Comparison of ENCODE assay signal across 10 cellular contexts in the genomic region with DNA sequence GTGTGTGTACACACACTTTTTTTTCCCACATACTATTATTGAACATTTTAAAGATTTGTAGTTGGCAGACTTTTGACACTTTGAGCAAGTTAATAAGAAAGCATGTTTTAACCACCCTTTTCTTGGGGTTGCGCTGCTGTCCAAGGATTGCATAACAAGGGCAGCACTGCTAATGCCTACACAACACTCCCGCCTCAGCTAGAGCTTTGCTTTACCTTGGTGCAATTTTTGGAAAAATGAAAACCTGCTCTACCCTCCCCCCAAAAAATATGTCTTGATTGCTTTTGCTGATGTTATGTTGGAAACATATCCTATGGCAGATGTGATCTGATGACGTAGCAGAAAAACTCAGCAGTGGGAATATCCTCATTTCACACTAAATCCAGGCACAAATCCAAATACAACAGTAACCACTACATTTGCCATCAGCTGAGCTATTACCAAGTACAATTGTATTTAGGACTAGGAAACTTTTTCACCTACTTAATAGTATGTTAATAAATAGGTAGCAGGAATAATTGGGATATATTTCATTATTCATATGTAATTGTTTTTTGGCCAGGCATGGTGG. TPM values are rescaled to one million over a fixed set of nuclear protein-coding genes. Genes with fewer than 3 reads are reported as not detected.
DNase-seq lines count a peak whose midpoint lies in the region; ATAC-seq and TF ChIP-seq lines count a peak whose summit lies in the region.
"Had no signal": no experiment of that assay in that cellular context is flagged by ENCODE, and none has a peak within 500 bp of the region (broad histone marks: within the 10 kb centered on the region; RNA-seq: fewer than 3 reads in every experiment).

No MANE protein-coding gene starts in this region.

- 44% methylated on average over 3 of the region's 3 CpGs for WGBS in mammary epithelial cell (ENCODE audit: low coverage, missing lambda C conversion rate)
- WGBS in testis, 2 donors = 32 to 35% methylated on average over 3 of the region's 3 CpGs

- H3F3A ChIP-seq in GM23338 (replicated peaks; ENCODE audit: low read depth) = no peaks in the 10 kb centered on the region

- H3K27ac Mint-ChIP-seq in activated naive CD4-positive, alpha-beta T cell treated with anti-CD3 and anti-CD28 coated beads, Interleukin-2, amount 10 ng/mL, durations not matched to agents 7 days and 5 days = no peak overlapping the region
- no peak overlapping the region; the same call in 1 of the 2 replicates for H3K27ac Mint-ChIP-seq in GM23338
- H3K27ac Mint-ChIP-seq: activated naive CD8-positive, alpha-beta T cell had no signal

- H3K9me3 Mint-ChIP-seq in activated naive CD4-positive, alpha-beta T cell treated with anti-CD3 and anti-CD28 coated beads, Interleukin-2, amount 10 ng/mL, durations not matched to agents 7 days and 5 days = no peaks in the 10 kb centered on the region
- H3K9me3 Mint-ChIP-seq in GM23338 = no peaks in the 10 kb centered on the region
- H3K9me3 Mint-ChIP-seq: neural crest cell had no signal

- H3K27me3 ChIP-seq in mammary epithelial cell (ENCODE audit: insufficient read depth, low read length) (no peaks in the 10 kb centered on the region), testis (no peaks in the 10 kb centered on the region), GM23338 (ENCODE audit: insufficient read depth) (no peaks in the 10 kb centered on the region)

- dilution Hi-C loops in mammary epithelial cell (cut with HindIII; ENCODE audit: low sequenced_read_pairs) = no loop called here

- H3K27me3 Mint-ChIP-seq in activated naive CD4-positive, alpha-beta T cell treated with anti-CD3 and anti-CD28 coated beads, Interleukin-2, amount 10 ng/mL, durations not matched to agents 7 days and 5 days = no peaks in the 10 kb centered on the region
- H3K27me3 Mint-ChIP-seq in GM23338 (ENCODE audit: insufficient read depth, low read depth, poor library complexity) = no peaks in the 10 kb centered on the region
- H3K27me3 Mint-ChIP-seq: activated naive CD8-positive, alpha-beta T cell had no signal

- TF ChIP-seq CTCF in LNCaP clone FGC (IDR thresholded peaks at IDR 0.05; ENCODE audit: control insufficient read depth, extremely low read depth, insufficient read depth) (no peak), mammary epithelial cell (conservative IDR thresholded peaks at IDR 0.05 in 1 of 2, IDR thresholded peaks at IDR 0.05 in 1 of 2; ENCODE audit: extremely low read depth in 1 of 2, insufficient read depth in 1 of 2, low read depth in 1 of 2, low read length in 2 of 2) (no peak), testis (IDR thresholded peaks at IDR 0.05) (no peak), GM23338 (conservative IDR thresholded peaks at IDR 0.05; ENCODE audit: low read depth in 2 of 2) (no peak)

- CTCF ChIA-PET in mammary epithelial cell (lab: Charles Lee; ENCODE audit: low non-redundant PET) = no interaction called here
- CTCF ChIA-PET in activated naive CD4-positive, alpha-beta T cell treated with anti-CD3 and anti-CD28 coated beads, Interleukin-2, amount 10 ng/mL, durations not matched to agents 7 days and 5 days (lab: Charles Lee) = interaction anchor here (0.7 kb wide), 1 partner anchor 30 kb away, joined by 3 read pairs; no protein-coding TSS in a partner anchor

- H3K4me1 ChIP-seq in mammary epithelial cell (ENCODE audit: insufficient read depth, low read length) (no peaks in the 10 kb centered on the region), testis (peaks cover 25% of the 10 kb centered on the region), GM23338 (ENCODE audit: insufficient read depth) (no peaks in the 10 kb centered on the region)

- DNase-seq in LNCaP clone FGC (ENCODE audit: low read depth) (peak; percentile 56), mammary epithelial cell (peak; percentile 12), left lobe of liver (ENCODE audit: low spot score) (no peak), testis (no peak), GM23338 (ENCODE audit: low spot score) (no peak)
- no peak for DNase-seq in activated naive CD4-positive, alpha-beta T cell treated with anti-CD3 and anti-CD28 coated beads, Interleukin-2, amount 10 ng/mL, durations not matched to agents 7 days and 5 days
- DNase-seq in activated CD4-positive, CD25-positive, alpha-beta regulatory T cell (lab: John Stamatoyannopoulos, UW) = no peak

- H3K79me2 ChIP-seq in mammary epithelial cell (ENCODE audit: insufficient read depth, low read length) (peaks cover 96% of the 10 kb centered on the region), GM23338 (replicated peaks; ENCODE audit: insufficient read depth) (peaks cover 99% of the 10 kb centered on the region)

- peaks cover 2% of the 10 kb centered on the region for H3K4me1 Mint-ChIP-seq in activated naive CD4-positive, alpha-beta T cell treated with anti-CD3 and anti-CD28 coated beads, Interleukin-2, amount 10 ng/mL, durations not matched to agents 7 days and 5 days
- H3K4me1 Mint-ChIP-seq in GM23338 = peaks cover 3% of the 10 kb centered on the region; the same call in 2 of the 3 replicates

- BruUV-seq in mammary epithelial cell (replicated peaks; lab: Mats Ljungman, UMichigan) = no TSS peak

- peaks cover 5% of the 10 kb centered on the region for H3K36me3 Mint-ChIP-seq in activated naive CD4-positive, alpha-beta T cell treated with anti-CD3 and anti-CD28 coated beads, Interleukin-2, amount 10 ng/mL, durations not matched to agents 7 days and 5 days
- peaks cover 14% of the 10 kb centered on the region; the same call in 2 of the 3 replicates for H3K36me3 Mint-ChIP-seq in GM23338 (ENCODE audit: low read depth)

- in situ Hi-C loops in mammary epithelial cell (cut with MboI; ENCODE audit: low sequenced_read_pairs in 2 of 2) = no loop called here

- H3K4me2 ChIP-seq in mammary epithelial cell (ENCODE audit: insufficient read depth, low read depth, low read length) = no peak overlapping the region
- H3K4me2 ChIP-seq in GM23338 = no peak overlapping the region

- H3K4me3 Mint-ChIP-seq in activated naive CD4-positive, alpha-beta T cell treated with anti-CD3 and anti-CD28 coated beads, Interleukin-2, amount 10 ng/mL, durations not matched to agents 7 days and 5 days = no peak overlapping the region
- H3K4me3 Mint-ChIP-seq in GM23338 = no peak overlapping the region
- H3K4me3 Mint-ChIP-seq: activated naive CD8-positive, alpha-beta T cell; neural crest cell had no signal

- intact Hi-C loops in mammary epithelial cell (cut with micrococcal nuclease) (no loop called here), testis (cut with DNase I; ENCODE audit: low total_unique reads) (no loop called here)

- H3K4me3 ChIP-seq in LNCaP clone FGC (ENCODE audit: low read depth, low read length) (no peak overlapping the region), mammary epithelial cell (replicated peaks in 1 of 3; ENCODE audit: insufficient read depth in 1 of 3, low read depth in 2 of 3, low read length in 3 of 3) (no peak overlapping the region), testis (no peak overlapping the region), GM23338 (no peak overlapping the region)

- H2AFZ ChIP-seq in mammary epithelial cell (ENCODE audit: low read depth, low read length) (no peak overlapping the region), GM23338 (no peak overlapping the region)

- no peaks in the 10 kb centered on the region for H4K20me1 ChIP-seq in mammary epithelial cell (ENCODE audit: insufficient read depth, low read length)
- peaks cover 20% of the 10 kb centered on the region for H4K20me1 ChIP-seq in GM23338 (replicated peaks; ENCODE audit: insufficient read depth)

- H3K9ac ChIP-seq in mammary epithelial cell (ENCODE audit: insufficient read depth, low read length) = no peak overlapping the region

- H3K36me3 ChIP-seq in mammary epithelial cell (ENCODE audit: insufficient read depth, low read length) = no peaks in the 10 kb centered on the region
- H3K36me3 ChIP-seq in testis (ENCODE audit: low read depth, missing control alignments) = no peaks in the 10 kb centered on the region
- H3K36me3 ChIP-seq in GM23338 (ENCODE audit: insufficient read depth) = no peaks in the 10 kb centered on the region; the same call in 1 of the 2 replicates

- H3K9me2 ChIP-seq in GM23338 (ENCODE audit: insufficient read depth) = no peaks in the 10 kb centered on the region

- H3K9me3 ChIP-seq in mammary epithelial cell (replicated peaks; ENCODE audit: insufficient read depth, low read length) (no peaks in the 10 kb centered on the region), testis (no peaks in the 10 kb centered on the region)

- H3K27ac ChIP-seq in mammary epithelial cell (ENCODE audit: insufficient read depth, low read depth, low read length) (no peak overlapping the region), testis (peak overlapping the region; percentile 40 to 73), GM23338 (ENCODE audit: low read depth) (no peak overlapping the region)

- no peak for TF ChIP-seq POLR2A in testis (IDR thresholded peaks at IDR 0.05)

- ATAC-seq in left lobe of liver (peak; percentile 81), GM23338 (no peak), GM21367 (IDR thresholded peaks at IDR 0.05; ENCODE audit: unreplicated experiment) (no peak)

TF ChIP-seq in GM23338, 12 proteins besides CTCF, POLR2A, EP300 and RAD21 (continues in another document):
- TF ChIP-seq STAT1 (IDR thresholded peaks at IDR 0.05; ENCODE audit: unreplicated experiment) = no peak
- TF ChIP-seq ZNF114 (CRISPR knock-in tag; IDR thresholded peaks at IDR 0.05) = no peak

RNA-seq across cellular contexts. Expression of a gene that starts 51.6 kb away (rescaled TPM):
- total RNA-seq in mammary epithelial cell (10 to 100 TPM; 14.8 to 38.0 TPM), left lobe of liver (22.9 TPM), testis (10 to 100 TPM; 50.2 to 72.6 TPM)
- polyA plus RNA-seq in mammary epithelial cell (20.3 TPM), testis (ENCODE audit: insufficient read depth, low read depth, low replicate concordance) (85.7 TPM), GM23338 (2016; fragmentation: Nextera tagmentation; extraction: Ambion mirVana) (23.2 and 23.4 TPM in 2 replicates)
- 30.8 TPM for polyA minus RNA-seq in mammary epithelial cell
- 32.5 and 36.4 TPM in 2 replicates for total RNA-seq in GM23338 (2014; rRNA removed; shearing (Covaris generic))

Comparison
In these comparisons a context has a peak if more than half of its experiments do, and no peak if none do; other contexts are left out.
1. DNase-seq: peak in LNCaP clone FGC (single experiment) and mammary epithelial cell (single experiment); none in left lobe of liver (single experiment), testis (single experiment), activated naive CD4-positive, alpha-beta T cell treated with anti-CD3 and anti-CD28 coated beads, Interleukin-2, amount 10 ng/mL, durations not matched to agents 7 days and 5 days (single experiment), GM23338 (single experiment) and activated CD4-positive, CD25-positive, alpha-beta regulatory T cell (0 of 4).
2. H3K27ac ChIP-seq: peak in testis (2 of 2); none in mammary epithelial cell (single experiment) and GM23338 (single experiment).